6 cellular contexts compared by ENCODE assay signal in the genomic region with DNA sequence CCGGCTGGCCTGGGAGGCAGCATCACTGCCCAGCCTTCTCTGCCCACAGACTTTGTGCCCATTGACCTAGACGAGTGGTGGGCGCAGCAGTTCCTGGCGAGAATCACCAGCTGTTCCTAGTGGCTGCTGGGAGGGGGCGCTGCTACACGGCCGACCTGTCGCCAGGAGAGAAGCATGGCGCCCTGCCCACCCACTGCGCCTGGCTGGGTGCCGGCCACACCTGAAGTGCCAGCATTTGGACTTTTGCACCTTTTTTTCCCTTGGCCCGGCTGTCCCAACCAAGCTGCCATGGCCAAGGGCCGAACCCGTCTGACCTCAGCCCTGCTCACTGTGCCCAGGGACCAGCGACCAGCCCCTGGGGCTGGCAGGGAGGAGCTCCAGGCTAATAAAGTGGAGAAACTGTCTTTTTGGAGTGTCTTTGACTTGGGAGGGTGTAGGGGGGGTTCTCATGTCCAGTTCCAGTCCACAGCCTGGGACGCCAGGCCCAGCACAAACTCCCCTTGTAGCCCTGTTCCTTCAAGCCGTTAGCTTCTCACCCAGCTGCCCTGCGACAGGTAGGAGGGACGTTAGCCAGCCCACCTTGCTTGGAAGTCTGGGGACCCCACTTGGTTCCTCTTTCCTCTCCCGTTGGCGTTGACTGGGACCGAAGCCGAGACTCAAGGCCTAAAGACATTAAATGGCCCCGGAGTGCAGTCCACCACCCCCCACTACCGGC. TPM values are rescaled to one million over a fixed set of nuclear protein-coding genes. Genes with fewer than 3 reads are reported as not detected.
DNase-seq lines count a peak whose midpoint lies in the region; ATAC-seq and TF ChIP-seq lines count a peak whose summit lies in the region.

No MANE protein-coding gene starts in this region.

- peak overlapping the region; percentile 75 to 94 for H3K4ac ChIP-seq in mesenchymal stem cell (ENCODE audit: low read depth in 1 of 2, low read length in 2 of 2)

- peak; percentile 81 for TF ChIP-seq CTCF in Calu3 (IDR thresholded peaks at IDR 0.05; ENCODE audit: unreplicated experiment)

- CTCF ChIA-PET in Calu3 (lab: Charles Lee): interaction anchor here (0.5 to 2.1 kb wide), 6 partner anchors 12 to 247 kb away, joined by 3 to 6 read pairs (median 4); partner anchors contain the start of genes DECR2, METTL26 and RHOT2

- H2BK120ac ChIP-seq in mesenchymal stem cell (ENCODE audit: low read depth, low read length): peak overlapping the region; percentile 64

- peak overlapping the region; percentile 96 for H3K9ac ChIP-seq in mesenchymal stem cell (ENCODE audit: low read length)

- no peak overlapping the region for H3K14ac ChIP-seq in mesenchymal stem cell (ENCODE audit: low read length in 2 of 2)

- no peak overlapping the region for H2BK5ac ChIP-seq in mesenchymal stem cell (ENCODE audit: low read depth, low read length, poor library complexity, severe bottlenecking)

- peak overlapping the region; percentile 40 for H2AK5ac ChIP-seq in mesenchymal stem cell (ENCODE audit: low read length, severe bottlenecking)

- peak overlapping the region; percentile 82 for H3K27ac Mint-ChIP-seq in Calu3 (ENCODE audit: unreplicated experiment)

- peaks cover 5 to 56% of the 10 kb centered on the region in 2 experiments for H3K36me3 ChIP-seq in mesenchymal stem cell (ENCODE audit: control insufficient read depth in 1 of 2, insufficient read depth in 2 of 2, low read depth in 1 of 2, low read length in 2 of 2)

- peak overlapping the region; percentile 67 to 79 for H3K4me3 ChIP-seq in mesenchymal stem cell (ENCODE audit: insufficient read depth in 1 of 2, low read depth in 1 of 2, low read length in 2 of 2)

- peak overlapping the region; percentile 77 for H3K4me3 Mint-ChIP-seq in Calu3 (ENCODE audit: low read depth, unreplicated experiment)

- peaks cover 87% of the 10 kb centered on the region for H3K36me3 Mint-ChIP-seq in Calu3 (ENCODE audit: insufficient read depth, unreplicated experiment)

- peaks cover 33% of the 10 kb centered on the region for H3K79me1 ChIP-seq in mesenchymal stem cell (replicated peaks; ENCODE audit: low read length, poor library complexity, severe bottlenecking)

- no peaks in the 10 kb centered on the region for H3K27me3 Mint-ChIP-seq in Calu3 (ENCODE audit: unreplicated experiment)

- peak overlapping the region; percentile 32 for H3K27ac ChIP-seq in mesenchymal stem cell (ENCODE audit: low read length, poor library complexity, severe bottlenecking)

- peaks cover 45% of the 10 kb centered on the region for H3K4me1 ChIP-seq in mesenchymal stem cell (ENCODE audit: control insufficient read depth, insufficient read depth, low read depth, low read length)

- H3K27me3 ChIP-seq in mesenchymal stem cell (ENCODE audit: control insufficient read depth in 1 of 2, insufficient read depth in 1 of 2, low read length in 2 of 2): no peaks in the 10 kb centered on the region

- 74% methylated on average over 25 of the region's 25 CpGs for WGBS in mesenchymal stem cell

- H3K9me3 ChIP-seq in mesenchymal stem cell (ENCODE audit: control insufficient read depth, low read length): no peaks in the 10 kb centered on the region

- DNase-seq in Calu3 (peak; percentile 82), NAMALWA (ENCODE audit: low spot score) (peak; percentile 75), mesenchymal stem cell (no peak), amniotic stem cell (lab: John Stamatoyannopoulos, UW) (no peak)
- peak; percentile 61 for DNase-seq in activated naive CD4-positive, alpha-beta T cell treated with anti-CD3 and anti-CD28 coated beads, Interleukin-2, amount 50 U/mL, for 16 hours

- BruUV-seq in Calu3 (replicated peaks; lab: Mats Ljungman, UMichigan): no TSS peak

- intact Hi-C loops in Calu3 (cut with micrococcal nuclease; ENCODE audit: unreplicated experiment): no loop called here

- H4K8ac ChIP-seq in mesenchymal stem cell (ENCODE audit: low read length): peak overlapping the region; percentile 97

- peaks cover 30% of the 10 kb centered on the region for H3K4me1 Mint-ChIP-seq in Calu3 (ENCODE audit: low read depth, unreplicated experiment)

- H3K23ac ChIP-seq in mesenchymal stem cell (ENCODE audit: low read length in 2 of 2): no peak overlapping the region

- no peak overlapping the region for H2AFZ ChIP-seq in mesenchymal stem cell (ENCODE audit: low read depth, low read length)

- ATAC-seq in GM21717 (IDR thresholded peaks at IDR 0.05; ENCODE audit: unreplicated experiment): no peak

- peak overlapping the region; percentile 36 for H4K91ac ChIP-seq in mesenchymal stem cell (ENCODE audit: low read length)

- H2BK15ac ChIP-seq in mesenchymal stem cell (ENCODE audit: low read depth, poor library complexity, severe bottlenecking): no peak overlapping the region

- no peaks in the 10 kb centered on the region for H3K9me3 Mint-ChIP-seq in Calu3 (ENCODE audit: low read depth, unreplicated experiment)

- H3K18ac ChIP-seq in mesenchymal stem cell (ENCODE audit: low read depth in 1 of 2, low read length in 2 of 2): peak overlapping the region; percentile 67 to 86

- H2BK12ac ChIP-seq in mesenchymal stem cell (ENCODE audit: low read length in 2 of 2): peak overlapping the region in 1 of 2 experiments; percentile 9

- peak overlapping the region; percentile 81 for H3K4me2 ChIP-seq in mesenchymal stem cell (ENCODE audit: low read length, poor library complexity, severe bottlenecking)

RNA-seq across cellular contexts. Expression of gene WDR90, which starts 0.9 kb away (rescaled TPM):
- 142 and 162 TPM in 2 replicates for total RNA-seq in Calu3 (2022)
- polyA plus RNA-seq in mesenchymal stem cell (2013, experiment 1 of 2): 7.4 TPM
- 6.5 TPM for polyA plus RNA-seq in mesenchymal stem cell (2013, experiment 2 of 2)

RNA-seq across cellular contexts. Expression of gene MCRIP2, which starts 6.6 kb away (rescaled TPM):
- 56.3 and 60.7 TPM in 2 replicates for total RNA-seq in Calu3 (2022)
- 27.2 TPM for polyA plus RNA-seq in mesenchymal stem cell (2013, experiment 1 of 2)
- polyA plus RNA-seq in mesenchymal stem cell (2013, experiment 2 of 2): 29.7 TPM

RNA-seq across cellular contexts. Expression of gene METTL26, which starts 12.1 kb away (rescaled TPM):
- 117 and 121 TPM in 2 replicates for total RNA-seq in Calu3 (2022)
- 58.3 TPM for polyA plus RNA-seq in mesenchymal stem cell (2013, experiment 1 of 2)
- 56.5 TPM for polyA plus RNA-seq in mesenchymal stem cell (2013, experiment 2 of 2)

RNA-seq across cellular contexts. Expression of gene WFIKKN1, which starts 17.4 kb away (rescaled TPM):
- 0.66 and 0.90 TPM in 2 replicates for total RNA-seq in Calu3 (2022)
- polyA plus RNA-seq in mesenchymal stem cell (2013, experiment 1 of 2): 0.15 TPM
- polyA plus RNA-seq in mesenchymal stem cell (2013, experiment 2 of 2): 0.23 TPM

RNA-seq across cellular contexts. Expression of gene RHOT2, which starts 19.7 kb away (rescaled TPM):
- total RNA-seq in Calu3 (2022): 154 and 163 TPM in 2 replicates
- polyA plus RNA-seq in mesenchymal stem cell (2013, experiment 1 of 2): 61.9 TPM
- polyA plus RNA-seq in mesenchymal stem cell (2013, experiment 2 of 2): 56.8 TPM

Comparison
In these comparisons a context has a peak if more than half of its experiments do, and no peak if none do; other contexts are left out.
1. DNase-seq: peak in Calu3 (single experiment), NAMALWA (single experiment) and activated naive CD4-positive, alpha-beta T cell treated with anti-CD3 and anti-CD28 coated beads, Interleukin-2, amount 50 U/mL, for 16 hours (single experiment); none in mesenchymal stem cell (single experiment) and amniotic stem cell (single experiment).